In the genomic region with DNA sequence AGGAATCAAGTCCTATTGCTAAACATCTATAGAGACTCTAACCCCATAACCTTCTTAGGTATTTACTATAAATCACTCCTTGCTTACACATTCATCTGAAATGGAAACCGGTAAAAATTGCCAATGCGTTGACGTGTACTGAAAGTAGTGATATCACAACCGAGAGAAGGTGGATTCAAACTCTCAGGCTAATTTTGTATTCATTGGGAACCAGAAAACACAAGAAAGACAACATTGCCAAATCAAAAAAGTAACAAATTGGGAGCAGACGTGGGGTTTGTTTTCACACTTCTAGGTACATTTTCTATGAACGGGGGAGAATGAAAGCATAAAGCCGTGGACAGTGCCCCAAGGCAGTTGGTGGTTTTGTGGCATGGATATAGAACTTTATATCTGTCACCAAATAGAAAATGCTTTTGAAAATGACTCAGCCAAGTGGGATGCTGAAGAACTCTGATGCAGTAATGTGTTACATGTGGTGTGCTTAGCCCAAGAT, we compare ENCODE assay signal across 8 cellular contexts.
DNase-seq lines count a peak whose midpoint lies in the region; ATAC-seq lines count a peak whose summit lies in the region.

No MANE protein-coding gene starts in this region.

- peak; percentile 45 for ATAC-seq in GM19468 (IDR thresholded peaks at IDR 0.05; ENCODE audit: extremely low read depth, unreplicated experiment)

- DNase-seq in AG08396 (ENCODE audit: low spot score) (peak; percentile 42), MV-4-11 (lab: John Stamatoyannopoulos, UW) (peak; percentile 66), fibroblast of the conjunctiva (ENCODE audit: low read depth) (peak; percentile 52), NCI-H446 (lab: John Stamatoyannopoulos, UW) (no peak), amygdala (lab: John Stamatoyannopoulos, UW) (no peak), NK-92 (lab: John Stamatoyannopoulos, UW; ENCODE audit: unreplicated experiment) (no peak)
- no peak for DNase-seq in activated effector memory CD4-positive, alpha-beta T cell treated with Interleukin-2 at 50 U/mL for 16 hours

Comparison
In these comparisons a context has a peak if more than half of its experiments do, and no peak if none do; other contexts are left out.
1. DNase-seq: peak in AG08396 (single experiment), MV-4-11 (single experiment) and fibroblast of the conjunctiva (single experiment); none in NCI-H446 (0 of 2), amygdala (0 of 56), NK-92 (single experiment) and activated effector memory CD4-positive, alpha-beta T cell treated with Interleukin-2 at 50 U/mL for 16 hours (single experiment).